In genomic region chr7:148232784-148233183, GRCh38 we compare ENCODE assay signal across 26 cellular contexts.
"Had no signal": no experiment of that assay in that cellular context is flagged by ENCODE, and none has a peak within 500 bp of the region (broad histone marks: within the 10 kb centered on the region; RNA-seq: fewer than 3 reads in every experiment).

No MANE protein-coding gene starts in this region.

- DNase-seq: colonic mucosa; effector CD8-positive, alpha-beta T cell; endodermal cell; foreskin fibroblast; gastrocnemius medialis; head of caudate nucleus; hippocampal formation; left colon; natural killer cell; pancreas; retina; stimulated activated CD4-positive, alpha-beta T cell treated with anti-CD3 and anti-CD28 coated beads, Interleukin-12 subunit alpha, Interleukin-12 subunit beta, amount 100 ng/mL, for 4 hours; stimulated activated CD4-positive, alpha-beta T cell treated with anti-CD3 and anti-CD28 coated beads, Interleukin-1b, Interleukin-23, amount 100 ng/mL, for 48 hours; stimulated activated CD4-positive, alpha-beta T cell treated with anti-CD3 and anti-CD28 coated beads, Interleukin-4, amount 100 ng/mL, for 1 hour; stimulated activated CD8-positive, alpha-beta memory T cell treated with anti-CD3 and anti-CD28 coated beads, Interleukin-4, amount 100 ng/mL, for 48 hours; stimulated activated naive CD4-positive, alpha-beta T cell; stimulated activated naive CD8-positive, alpha-beta T cell treated with anti-CD3 and anti-CD28 coated beads, Interleukin-15, amount 100 ng/mL, for 72 hours; thyroid gland; trophoblast cell had no signal

- H3K4me3 ChIP-seq: colonic mucosa, gastrocnemius medialis, lung, pancreas, smooth muscle cell, suprapubic skin, thyroid gland had no signal

- H3K27ac ChIP-seq: colonic mucosa, epithelial cell of prostate, gastrocnemius medialis, neutrophil, pancreas, suprapubic skin, thyroid gland had no signal

- H3K27me3 ChIP-seq: colonic mucosa, gastrocnemius medialis, neutrophil, pancreas, suprapubic skin, thyroid gland had no signal

- H3K9me3 ChIP-seq: colonic mucosa, gastrocnemius medialis, neutrophil, pancreas, suprapubic skin, thyroid gland had no signal

- H3K36me3 ChIP-seq: colonic mucosa, gastrocnemius medialis, neutrophil, pancreas, suprapubic skin, thyroid gland had no signal

- H3K4me1 ChIP-seq: colonic mucosa, gastrocnemius medialis, suprapubic skin, thyroid gland had no signal

- ATAC-seq: esophagus mucosa; gastrocnemius medialis; left colon; natural killer cell; pancreas; sciatic nerve; stimulated activated naive CD8-positive, alpha-beta T cell treated with anti-CD3 and anti-CD28 coated beads, Interleukin-15, amount 100 ng/mL, for 72 hours had no signal
